ENCODE assay signal across 9 cellular contexts in the genomic region with DNA sequence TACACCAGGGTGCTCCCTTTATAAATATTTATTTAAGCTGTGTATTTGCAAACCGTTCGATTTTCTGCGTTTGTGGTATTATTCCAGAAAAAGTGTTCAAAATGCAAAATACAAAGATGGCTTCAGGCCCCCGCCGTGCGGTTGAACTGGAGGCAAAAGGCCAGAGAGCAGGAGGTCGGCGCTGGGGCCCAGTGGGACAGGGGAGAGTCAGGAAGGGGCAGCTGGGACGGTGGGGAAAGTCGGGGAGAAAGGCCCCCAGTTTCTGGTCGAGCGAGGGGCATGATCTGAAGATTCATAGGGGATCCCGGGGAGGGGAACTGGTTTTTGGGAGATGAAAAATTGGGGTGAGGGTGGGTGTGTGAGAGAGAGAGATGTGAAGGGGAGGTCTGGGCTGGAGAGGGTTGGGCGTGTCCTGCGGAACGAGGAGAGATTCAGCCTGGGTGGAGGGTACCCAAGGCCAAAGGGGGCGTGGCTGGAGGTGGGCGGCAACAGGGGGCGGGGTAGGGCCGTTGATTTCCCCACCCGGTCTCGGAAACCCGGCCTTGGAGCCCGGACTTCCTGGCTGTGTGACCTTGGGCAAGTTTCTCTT. TPM values are rescaled to one million over a fixed set of nuclear protein-coding genes. Genes with fewer than 3 reads are reported as not detected.
DNase-seq lines count a peak whose midpoint lies in the region; ATAC-seq and TF ChIP-seq lines count a peak whose summit lies in the region.
"Had no signal": no experiment of that assay in that cellular context is flagged by ENCODE, and none has a peak within 500 bp of the region (broad histone marks: within the 10 kb centered on the region; RNA-seq: fewer than 3 reads in every experiment).

No MANE protein-coding gene starts in this region.

- H3K27me3 ChIP-seq in colonic mucosa, result no peaks in the 10 kb centered on the region
- H3K27me3 ChIP-seq: foreskin keratinocyte had no signal

- no peaks in the 10 kb centered on the region for H3K9me3 ChIP-seq in colonic mucosa

- intact Hi-C loops in colonic mucosa (cut with DNase I) (no loop called here), left colon (cut with DNase I, micrococcal nuclease) (no loop called here)

- no peaks in the 10 kb centered on the region for H3K4me1 ChIP-seq in colonic mucosa

- no peaks in the 10 kb centered on the region for H3K36me3 Mint-ChIP-seq in IgD-negative memory B cell

- ATAC-seq in left colon (peak; percentile 62), HG03039 (IDR thresholded peaks at IDR 0.05; ENCODE audit: unreplicated experiment) (no peak), HG03469 (IDR thresholded peaks at IDR 0.05; ENCODE audit: unreplicated experiment) (no peak)

- peak overlapping the region; percentile 82 to 98 (median 92) for H3K4me3 Mint-ChIP-seq in IgD-negative memory B cell

- no peak for TF ChIP-seq CTCF in colonic mucosa (IDR thresholded peaks at IDR 0.05)

- H3K9me3 Mint-ChIP-seq in IgD-negative memory B cell, result no peaks in the 10 kb centered on the region

- H3K4me1 Mint-ChIP-seq in IgD-negative memory B cell, result peaks cover 10 to 17% (median 15%) of the 10 kb centered on the region in 3 donors

- DNase-seq in DMS79 treated with DMSO at 0.1 percent for 48 hours (lab: John Stamatoyannopoulos, UW), result peak; percentile 82
- DNase-seq in SW480 (ENCODE audit: low spot score), result peak; percentile 57
- peak; percentile 92 for DNase-seq in colonic mucosa
- peak; percentile 86 to 88 for DNase-seq in left colon
- DNase-seq in stimulated activated CD8-positive, alpha-beta memory T cell treated with anti-CD3 and anti-CD28 coated beads, Interleukin-4, amount 100 ng/mL, for 48 hours, result peak; percentile 69

- peak overlapping the region; percentile 31 to 88 for H3K9ac ChIP-seq in colonic mucosa (ENCODE audit: low read depth in 2 of 2, low read length in 2 of 2)

- H3K27ac ChIP-seq in colonic mucosa, result peak overlapping the region; percentile 87

- peak overlapping the region; percentile 23 to 77 (median 49) for H3K27ac Mint-ChIP-seq in IgD-negative memory B cell

- no peaks in the 10 kb centered on the region for H3K27me3 Mint-ChIP-seq in IgD-negative memory B cell

- H3K4me3 ChIP-seq in colonic mucosa, result peak overlapping the region; percentile 78

- no peaks in the 10 kb centered on the region for H3K36me3 ChIP-seq in colonic mucosa

RNA-seq across cellular contexts. Expression of a gene that starts 0.7 kb away (rescaled TPM):
- polyA plus RNA-seq in IgD-negative memory B cell, result 40.0 TPM
- 100 to 1,000 TPM in 1 of 2 donors, 10 to 100 TPM in 1; 89.8 to 132 TPM for total RNA-seq in colonic mucosa
- total RNA-seq in left colon, result 100 to 1,000 TPM in 1 of 2 donors, 10 to 100 TPM in 1; 63.5 to 115 TPM

RNA-seq across cellular contexts. Expression of a gene that starts 3.8 kb away (rescaled TPM):
- polyA plus RNA-seq in IgD-negative memory B cell, result not detected
- total RNA-seq in colonic mucosa, result not detected
- not detected for total RNA-seq in left colon
- total RNA-seq: foreskin keratinocyte had no signal
- polyA plus RNA-seq: foreskin keratinocyte had no signal

RNA-seq across cellular contexts. Expression of a gene that starts 15.7 kb away (rescaled TPM):
- polyA plus RNA-seq in IgD-negative memory B cell, result 0.34 TPM
- total RNA-seq in colonic mucosa (1 to 10 TPM; 8.6 to 8.9 TPM), left colon (10 to 100 TPM in 1 of 2 donors, 1 to 10 TPM in 1; 8.0 to 10.3 TPM)

RNA-seq across cellular contexts. Expression of a gene that starts 17.7 kb away (rescaled TPM):
- not detected for polyA plus RNA-seq in IgD-negative memory B cell
- total RNA-seq in colonic mucosa (not detected), left colon (not detected)
- total RNA-seq: foreskin keratinocyte had no signal
- polyA plus RNA-seq: foreskin keratinocyte had no signal

RNA-seq across cellular contexts. Expression of a gene that starts 24.2 kb away (rescaled TPM):
- 6.1 TPM for polyA plus RNA-seq in IgD-negative memory B cell
- 1 to 10 TPM; 4.9 to 7.7 TPM for total RNA-seq in colonic mucosa
- total RNA-seq in left colon, result 1 to 10 TPM; 4.0 to 4.8 TPM
